20 cellular contexts compared by ENCODE assay signal in genomic region chr4:121989715-121990114, GRCh38. TPM values are rescaled to one million over a fixed set of nuclear protein-coding genes. Genes with fewer than 3 reads are reported as not detected.
DNase-seq lines count a peak whose midpoint lies in the region; ATAC-seq, FAIRE-seq and TF ChIP-seq lines count a peak whose summit lies in the region.
"Had no signal": no experiment of that assay in that cellular context is flagged by ENCODE, and none has a peak within 500 bp of the region (broad histone marks: within the 10 kb centered on the region; RNA-seq: fewer than 3 reads in every experiment).

No MANE protein-coding gene starts in this region.

- no peak overlapping the region for H3K27ac ChIP-seq in neural progenitor cell
- H3K27ac ChIP-seq in naive thymus-derived CD4-positive, alpha-beta T cell (ENCODE audit: low read depth, low read length), result no peak overlapping the region
- H3K27ac ChIP-seq: prostate gland had no signal

- H3K36me3 Mint-ChIP-seq in neural progenitor cell, result no peaks in the 10 kb centered on the region
- no peaks in the 10 kb centered on the region for H3K36me3 Mint-ChIP-seq in naive thymus-derived CD4-positive, alpha-beta T cell
- H3K36me3 Mint-ChIP-seq: CD14-positive monocyte; stimulated activated memory B cell treated with anti-CD40 and anti-IgM and Interleukin-4, amounts not matched to agents 10 μg/mL and 1 μg/mL and 100 μg/mL, for 72 hours had no signal

- H3K4me3 ChIP-seq in choroid plexus epithelial cell (ENCODE audit: low read depth, low read length) (no peak overlapping the region), neural progenitor cell (no peak overlapping the region)
- H3K4me3 ChIP-seq in naive thymus-derived CD4-positive, alpha-beta T cell (ENCODE audit: low read length), result no peak overlapping the region
- H3K4me3 ChIP-seq: mucosa of descending colon, prostate gland had no signal

- CTCF ChIA-PET in naive thymus-derived CD4-positive, alpha-beta T cell (lab: Charles Lee), result no interaction called here

- POLR2A ChIA-PET in naive thymus-derived CD4-positive, alpha-beta T cell (lab: Charles Lee), result no interaction called here

- no peaks in the 10 kb centered on the region for H3K36me3 ChIP-seq in neural progenitor cell
- no peaks in the 10 kb centered on the region for H3K36me3 ChIP-seq in naive thymus-derived CD4-positive, alpha-beta T cell (ENCODE audit: control insufficient read depth in 2 of 3, insufficient read depth in 3 of 3, low read length in 3 of 3)
- H3K36me3 ChIP-seq: prostate gland had no signal

- no peak overlapping the region for H3K4me2 ChIP-seq in neural progenitor cell

- H4K20me1 ChIP-seq in neural progenitor cell (ENCODE audit: low read depth), result no peaks in the 10 kb centered on the region

- H3K9me3 Mint-ChIP-seq in neural progenitor cell, result no peaks in the 10 kb centered on the region
- H3K9me3 Mint-ChIP-seq in naive thymus-derived CD4-positive, alpha-beta T cell, result peaks cover 0 to 2% (median 0%) of the 10 kb centered on the region in 11 donors
- H3K9me3 Mint-ChIP-seq: activated T-cell treated with anti-CD3 and anti-CD28 coated beads, Interleukin-2, amount 50 U/mL, for 72 hours; stimulated activated memory B cell treated with anti-CD40 and anti-IgM and Interleukin-4, amounts not matched to agents 10 μg/mL and 1 μg/mL and 100 μg/mL, for 72 hours had no signal

- H2AFZ ChIP-seq in neural progenitor cell (replicated peaks), result no peak overlapping the region

- H3K79me2 ChIP-seq in neural progenitor cell (ENCODE audit: low read depth), result no peaks in the 10 kb centered on the region

- intact Hi-C loops in naive thymus-derived CD4-positive, alpha-beta T cell (cut with micrococcal nuclease), result no loop called here

- no peak for FAIRE-seq in frontal cortex (lab: Jason Lieb, UNC)
- FAIRE-seq: kidney, RCC 7860 had no signal

- TF ChIP-seq CTCF in choroid plexus epithelial cell (conservative IDR thresholded peaks at IDR 0.05; ENCODE audit: low read depth, low read length), result no peak
- no peak for TF ChIP-seq CTCF in neural progenitor cell (IDR thresholded peaks at IDR 0.05)

- DNase-seq in ELF-1 (ENCODE audit: low read depth, low spot score) (peak; percentile 6), M059J (ENCODE audit: low read depth) (peak; percentile 84), choroid plexus epithelial cell (ENCODE audit: low read depth) (peak; percentile 83), neural progenitor cell (ENCODE audit: low spot score) (peak; percentile 28), frontal cortex (ENCODE audit: low spot score in 2 of 2) (no peak)
- no peak for DNase-seq in naive thymus-derived CD4-positive, alpha-beta T cell
- DNase-seq in activated naive CD4-positive, alpha-beta T cell (lab: John Stamatoyannopoulos, UW), result no peak
- DNase-seq: activated CD4-positive, alpha-beta T cell treated with anti-CD3 and anti-CD28 coated beads, Interleukin-2, amount 50 U/mL, for 1 hour; activated T-cell treated with anti-CD3 and anti-CD28 coated beads, Interleukin-2, amount 50 U/mL, for 72 hours; aorta; KBM-7; kidney; mucosa of descending colon; NCI-H510A treated with DMSO at 0.1 percent for 48 hours; stimulated activated CD4-positive, alpha-beta T cell treated with anti-CD3 and anti-CD28 coated beads, Interleukin-4, amount 100 ng/mL, for 4 hours had no signal

- H3K9me3 ChIP-seq in neural progenitor cell (ENCODE audit: low read depth), result no peaks in the 10 kb centered on the region
- H3K9me3 ChIP-seq in naive thymus-derived CD4-positive, alpha-beta T cell (ENCODE audit: control insufficient read depth in 2 of 3, low read length in 3 of 3), result no peaks in the 10 kb centered on the region
- H3K9me3 ChIP-seq: mucosa of descending colon, prostate gland had no signal

- no peak overlapping the region for H3K27ac Mint-ChIP-seq in neural progenitor cell
- no peak overlapping the region for H3K27ac Mint-ChIP-seq in naive thymus-derived CD4-positive, alpha-beta T cell
- H3K27ac Mint-ChIP-seq: activated T-cell treated with anti-CD3 and anti-CD28 coated beads, Interleukin-2, amount 50 U/mL, for 72 hours; stimulated activated memory B cell treated with anti-CD40 and anti-IgM and Interleukin-4, amounts not matched to agents 10 μg/mL and 1 μg/mL and 100 μg/mL, for 72 hours had no signal

- H3K27me3 ChIP-seq in neural progenitor cell, result no peaks in the 10 kb centered on the region
- H3K27me3 ChIP-seq in naive thymus-derived CD4-positive, alpha-beta T cell (ENCODE audit: control insufficient read depth in 2 of 2, insufficient read depth in 2 of 2, low read length in 2 of 2), result no peaks in the 10 kb centered on the region

- no peak for ATAC-seq in naive thymus-derived CD4-positive, alpha-beta T cell
- ATAC-seq in GM19467 (IDR thresholded peaks at IDR 0.05; ENCODE audit: unreplicated experiment), result no peak
- ATAC-seq: activated T-cell treated with anti-CD3 and anti-CD28 coated beads, Interleukin-2, amount 50 U/mL, for 72 hours; mucosa of descending colon; stimulated activated memory B cell treated with anti-CD40 and anti-IgM and Interleukin-4, amounts not matched to agents 10 μg/mL and 1 μg/mL and 100 μg/mL, for 72 hours had no signal

- no peaks in the 10 kb centered on the region for H3K27me3 Mint-ChIP-seq in neural progenitor cell (ENCODE audit: insufficient read depth, low read depth)
- peaks cover 20 to 36% (median 30%) of the 10 kb centered on the region in 5 donors for H3K27me3 Mint-ChIP-seq in naive thymus-derived CD4-positive, alpha-beta T cell

- no peaks in the 10 kb centered on the region for H3K4me1 ChIP-seq in neural progenitor cell
- no peaks in the 10 kb centered on the region for H3K4me1 ChIP-seq in naive thymus-derived CD4-positive, alpha-beta T cell (ENCODE audit: control insufficient read depth in 2 of 2, insufficient read depth in 2 of 2, low read length in 2 of 2)
- H3K4me1 ChIP-seq: prostate gland had no signal

- no peaks in the 10 kb centered on the region for H3K4me1 Mint-ChIP-seq in neural progenitor cell
- no peaks in the 10 kb centered on the region for H3K4me1 Mint-ChIP-seq in naive thymus-derived CD4-positive, alpha-beta T cell
- H3K4me1 Mint-ChIP-seq: stimulated activated memory B cell treated with anti-CD40 and anti-IgM and Interleukin-4, amounts not matched to agents 10 μg/mL and 1 μg/mL and 100 μg/mL, for 72 hours had no signal

- no peaks in the 10 kb centered on the region for H3F3A ChIP-seq in neural progenitor cell (ENCODE audit: low read depth)

- H3K9ac ChIP-seq in neural progenitor cell, result no peak overlapping the region

- no peak overlapping the region for H3K4me3 Mint-ChIP-seq in neural progenitor cell
- H3K4me3 Mint-ChIP-seq in naive thymus-derived CD4-positive, alpha-beta T cell, result no peak overlapping the region
- H3K4me3 Mint-ChIP-seq: activated T-cell treated with anti-CD3 and anti-CD28 coated beads, Interleukin-2, amount 50 U/mL, for 72 hours; CD14-positive monocyte; stimulated activated memory B cell treated with anti-CD40 and anti-IgM and Interleukin-4, amounts not matched to agents 10 μg/mL and 1 μg/mL and 100 μg/mL, for 72 hours had no signal

RNA-seq across cellular contexts. Expression of gene TRPC3, which starts 37.9 kb away (rescaled TPM):
- 1.6 and 2.9 TPM in 2 replicates for total RNA-seq in M059J (2014; rRNA removed; shearing (Covaris generic))
- 0.17 TPM in 1 of 2 replicates, not detected in the other for total RNA-seq in neural progenitor cell (ENCODE audit: low replicate concordance)
- under 1 TPM in 1 of 5 experiments, not detected in 4; 0.99 TPM for total RNA-seq in naive thymus-derived CD4-positive, alpha-beta T cell
- polyA plus RNA-seq in naive thymus-derived CD4-positive, alpha-beta T cell, result not detected
- 9.4 TPM for total RNA-seq in frontal cortex
- polyA plus RNA-seq: aorta, CD14-positive monocyte had no signal

Comparison
In these comparisons a context has a peak if more than half of its experiments do, and no peak if none do; other contexts are left out.
1. DNase-seq: peak in ELF-1 (single experiment), M059J (single experiment), choroid plexus epithelial cell (single experiment) and neural progenitor cell (single experiment); none in naive thymus-derived CD4-positive, alpha-beta T cell (0 of 9), frontal cortex (0 of 2) and activated naive CD4-positive, alpha-beta T cell (0 of 4).